ENCODE assay signal across 1 cellular context in the genomic region with DNA sequence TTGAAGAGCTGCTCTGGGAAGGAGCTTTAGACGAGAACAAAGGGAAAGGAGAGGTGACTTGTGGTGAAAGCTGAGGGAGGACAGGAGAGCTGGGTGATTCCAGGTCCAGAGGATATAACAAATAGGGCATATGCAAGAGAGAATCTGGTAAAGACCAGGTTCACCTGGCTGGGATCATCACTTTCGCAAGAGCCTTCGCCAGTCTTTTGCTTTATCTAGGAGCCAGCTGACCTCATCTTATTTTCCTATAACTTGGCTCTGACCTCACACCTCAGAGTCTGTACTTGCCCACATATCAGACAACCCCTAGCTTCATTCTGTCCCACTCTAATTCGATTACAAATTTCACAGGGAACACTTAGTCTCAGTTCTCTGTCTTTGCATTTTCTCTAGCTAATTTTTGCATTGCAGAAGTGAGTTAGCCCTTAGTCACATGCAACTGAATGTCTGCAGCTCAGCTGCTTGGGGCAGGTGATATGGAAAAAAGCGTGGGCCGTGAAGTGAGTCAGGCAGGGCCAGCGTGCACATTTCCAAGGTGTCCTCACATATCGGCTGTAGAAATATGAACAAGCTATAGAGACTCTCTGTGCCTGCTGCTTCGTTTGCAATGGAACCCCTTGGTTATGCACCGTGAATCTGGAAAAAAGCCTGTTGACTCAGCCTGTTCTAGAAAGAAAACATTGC.
TF ChIP-seq lines count a peak whose summit lies in the region.

No MANE protein-coding gene starts in this region.

TF ChIP-seq in WTC11, 78 proteins besides CTCF, POLR2A, EP300 and RAD21 (continued from another document):
- TF ChIP-seq PRDM15 (CRISPR knock-in tag; IDR thresholded peaks at IDR 0.05) = no peak
- TF ChIP-seq ZNF317 (CRISPR knock-in tag; IDR thresholded peaks at IDR 0.05; ENCODE audit: borderline replicate concordance, low read depth) = no peak
- no peak for TF ChIP-seq CREM (CRISPR knock-in tag; IDR thresholded peaks at IDR 0.05)
- no peak for TF ChIP-seq NFE2L1 (CRISPR knock-in tag; IDR thresholded peaks at IDR 0.05)
- no peak for TF ChIP-seq TEAD1 (CRISPR knock-in tag; IDR thresholded peaks at IDR 0.05)
- TF ChIP-seq JAZF1 (CRISPR knock-in tag; IDR thresholded peaks at IDR 0.05) = no peak
- no peak for TF ChIP-seq ZNF121 (CRISPR knock-in tag; IDR thresholded peaks at IDR 0.05)
- no peak for TF ChIP-seq HMGA2 (CRISPR knock-in tag; IDR thresholded peaks at IDR 0.05)
